ENCODE assay signal across 1 cellular context in the genomic region with DNA sequence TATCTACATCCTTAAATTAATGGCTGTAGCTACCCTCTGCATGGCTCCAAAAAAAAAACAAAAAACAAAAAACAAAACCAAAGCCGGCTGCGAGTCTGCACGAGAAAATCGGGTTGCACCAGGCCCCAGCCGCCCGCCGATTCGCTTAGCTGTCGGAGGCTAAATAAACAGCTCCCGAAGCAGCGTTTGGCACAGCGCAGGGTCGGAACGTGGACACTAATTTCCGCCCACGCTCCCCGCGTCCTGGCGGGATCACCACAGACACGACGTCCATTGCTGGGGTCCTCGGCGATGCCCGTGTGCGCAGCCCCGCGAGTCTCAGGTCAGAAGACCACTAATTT.
TF ChIP-seq lines count a peak whose summit lies in the region.

No MANE protein-coding gene starts in this region.

TF ChIP-seq in HepG2, 621 proteins besides CTCF, POLR2A, EP300 and RAD21 (continued from another document and continues in another):
- TF ChIP-seq ZNF749 (CRISPR knock-in tag; IDR thresholded peaks at IDR 0.05; ENCODE audit: borderline replicate concordance) = 0 out of 2 replicates have a peak, but pooled peaks have one; percentile 50
- no peak for TF ChIP-seq ATF7-NPFF (CRISPR knock-in tag; IDR thresholded peaks at IDR 0.05; ENCODE audit: low read depth)
- TF ChIP-seq KDM3A (CRISPR knock-in tag; IDR thresholded peaks at IDR 0.05; ENCODE audit: low read depth) = no peak
- 0 out of 2 replicates have a peak, but pooled peaks have one; percentile 26 for TF ChIP-seq ETV5 (CRISPR knock-in tag; IDR thresholded peaks at IDR 0.05; ENCODE audit: borderline replicate concordance)
- TF ChIP-seq, protein P1, sequence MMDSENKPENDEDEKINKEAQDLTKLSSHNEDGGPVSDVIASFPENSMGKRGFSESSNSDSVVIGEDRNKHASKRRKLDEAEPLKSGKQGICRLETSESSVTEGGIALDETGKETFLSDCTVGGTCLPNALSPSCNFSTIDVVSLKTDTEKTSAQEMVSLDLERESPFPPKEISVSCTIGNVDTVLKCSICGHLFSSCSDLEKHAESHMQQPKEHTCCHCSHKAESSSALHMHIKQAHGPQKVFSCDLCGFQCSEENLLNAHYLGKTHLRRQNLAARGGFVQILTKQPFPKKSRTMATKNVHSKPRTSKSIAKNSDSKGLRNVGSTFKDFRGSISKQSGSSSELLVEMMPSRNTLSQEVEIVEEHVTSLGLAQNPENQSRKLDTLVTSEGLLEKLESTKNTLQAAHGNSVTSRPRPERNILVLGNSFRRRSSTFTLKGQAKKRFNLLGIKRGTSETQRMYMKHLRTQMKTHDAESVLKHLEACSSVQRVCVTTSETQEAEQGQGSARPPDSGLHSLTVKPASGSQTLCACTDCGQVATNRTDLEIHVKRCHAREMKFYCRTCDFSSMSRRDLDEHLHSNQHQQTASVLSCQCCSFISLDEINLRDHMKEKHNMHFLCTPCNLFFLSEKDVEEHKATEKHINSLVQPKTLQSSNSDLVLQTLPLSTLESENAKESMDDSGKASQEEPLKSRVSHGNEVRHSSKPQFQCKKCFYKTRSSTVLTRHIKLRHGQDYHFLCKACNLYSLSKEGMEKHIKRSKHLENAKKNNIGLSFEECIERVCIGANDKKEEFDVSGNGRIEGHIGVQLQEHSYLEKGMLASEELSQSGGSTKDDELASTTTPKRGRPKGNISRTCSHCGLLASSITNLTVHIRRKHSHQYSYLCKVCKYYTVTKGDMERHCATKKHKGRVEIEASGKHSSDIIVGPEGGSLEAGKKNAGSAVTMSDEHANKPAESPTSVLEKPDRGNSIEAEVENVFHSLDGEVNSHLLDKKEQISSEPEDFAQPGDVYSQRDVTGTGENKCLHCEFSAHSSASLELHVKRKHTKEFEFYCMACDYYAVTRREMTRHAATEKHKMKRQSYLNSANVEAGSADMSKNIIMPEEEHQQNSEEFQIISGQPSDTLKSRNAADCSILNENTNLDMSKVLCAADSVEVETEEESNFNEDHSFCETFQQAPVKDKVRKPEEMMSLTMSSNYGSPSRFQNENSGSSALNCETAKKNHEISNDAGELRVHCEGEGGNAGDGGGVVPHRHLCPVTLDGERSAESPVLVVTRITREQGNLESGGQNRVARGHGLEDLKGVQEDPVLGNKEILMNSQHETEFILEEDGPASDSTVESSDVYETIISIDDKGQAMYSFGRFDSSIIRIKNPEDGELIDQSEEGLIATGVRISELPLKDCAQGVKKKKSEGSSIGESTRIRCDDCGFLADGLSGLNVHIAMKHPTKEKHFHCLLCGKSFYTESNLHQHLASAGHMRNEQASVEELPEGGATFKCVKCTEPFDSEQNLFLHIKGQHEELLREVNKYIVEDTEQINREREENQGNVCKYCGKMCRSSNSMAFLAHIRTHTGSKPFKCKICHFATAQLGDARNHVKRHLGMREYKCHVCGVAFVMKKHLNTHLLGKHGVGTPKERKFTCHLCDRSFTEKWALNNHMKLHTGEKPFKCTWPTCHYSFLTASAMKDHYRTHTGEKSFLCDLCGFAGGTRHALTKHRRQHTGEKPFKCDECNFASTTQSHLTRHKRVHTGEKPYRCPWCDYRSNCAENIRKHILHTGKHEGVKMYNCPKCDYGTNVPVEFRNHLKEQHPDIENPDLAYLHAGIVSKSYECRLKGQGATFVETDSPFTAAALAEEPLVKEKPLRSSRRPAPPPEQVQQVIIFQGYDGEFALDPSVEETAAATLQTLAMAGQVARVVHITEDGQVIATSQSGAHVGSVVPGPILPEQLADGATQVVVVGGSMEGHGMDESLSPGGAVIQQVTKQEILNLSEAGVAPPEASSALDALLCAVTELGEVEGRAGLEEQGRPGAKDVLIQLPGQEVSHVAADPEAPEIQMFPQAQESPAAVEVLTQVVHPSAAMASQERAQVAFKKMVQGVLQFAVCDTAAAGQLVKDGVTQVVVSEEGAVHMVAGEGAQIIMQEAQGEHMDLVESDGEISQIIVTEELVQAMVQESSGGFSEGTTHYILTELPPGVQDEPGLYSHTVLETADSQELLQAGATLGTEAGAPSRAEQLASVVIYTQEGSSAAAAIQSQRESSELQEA (CRISPR knock-in tag; IDR thresholded peaks at IDR 0.05; ENCODE audit: not compliant biosample characterization) = peak; percentile 27
- no peak for TF ChIP-seq JARID2 (CRISPR knock-in tag; IDR thresholded peaks at IDR 0.05; ENCODE audit: insufficient replicate concordance)
- peak; percentile 84 for TF ChIP-seq PHF8 (CRISPR knock-in tag; IDR thresholded peaks at IDR 0.05)
- TF ChIP-seq ZNF430 (CRISPR knock-in tag; IDR thresholded peaks at IDR 0.05) = no peak
- no peak for TF ChIP-seq FOXA1 (IDR thresholded peaks at IDR 0.05)
- peak; percentile 55; the same call in 1 of the 2 replicates for TF ChIP-seq FOXA1 (CRISPR knock-in tag; IDR thresholded peaks at IDR 0.05)
- TF ChIP-seq MEIS2 (CRISPR knock-in tag; IDR thresholded peaks at IDR 0.05) = no peak
- TF ChIP-seq, protein P2, sequence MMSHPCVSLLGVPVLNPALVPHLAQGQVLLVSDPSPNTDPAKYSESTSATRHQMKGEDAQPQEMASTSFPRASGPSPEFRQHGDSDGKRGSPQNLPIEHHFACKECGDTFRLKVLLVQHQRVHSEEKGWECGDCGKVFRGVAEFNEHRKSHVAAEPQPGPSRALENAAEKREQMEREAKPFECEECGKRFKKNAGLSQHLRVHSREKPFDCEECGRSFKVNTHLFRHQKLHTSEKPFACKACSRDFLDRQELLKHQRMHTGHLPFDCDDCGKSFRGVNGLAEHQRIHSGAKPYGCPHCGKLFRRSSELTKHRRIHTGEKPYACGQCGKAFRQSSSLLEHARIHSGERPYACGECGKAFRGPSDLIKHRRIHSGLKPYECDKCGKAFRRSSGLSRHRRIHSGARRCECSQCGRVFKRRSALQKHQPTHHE (CRISPR knock-in tag; IDR thresholded peaks at IDR 0.05; ENCODE audit: borderline replicate concordance) = peak; percentile 13; the same call in 1 of the 2 replicates
- TF ChIP-seq ZNF670 (CRISPR knock-in tag; IDR thresholded peaks at IDR 0.05; ENCODE audit: borderline replicate concordance) = peak; percentile 79; the same call in 1 of the 2 replicates
- TF ChIP-seq ZNF225 (CRISPR knock-in tag; IDR thresholded peaks at IDR 0.05) = no peak
- peak; percentile 88 for TF ChIP-seq ASH2L (IDR thresholded peaks at IDR 0.05; ENCODE audit: insufficient read length, low read depth, low read length)
- TF ChIP-seq SALL2 (CRISPR knock-in tag; IDR thresholded peaks at IDR 0.05) = 0 out of 2 replicates have a peak, but pooled peaks have one; percentile 6
- TF ChIP-seq MED13 (CRISPR knock-in tag; IDR thresholded peaks at IDR 0.05) = peak; percentile 17; the same call in 1 of the 2 replicates
- TF ChIP-seq, protein P3, sequence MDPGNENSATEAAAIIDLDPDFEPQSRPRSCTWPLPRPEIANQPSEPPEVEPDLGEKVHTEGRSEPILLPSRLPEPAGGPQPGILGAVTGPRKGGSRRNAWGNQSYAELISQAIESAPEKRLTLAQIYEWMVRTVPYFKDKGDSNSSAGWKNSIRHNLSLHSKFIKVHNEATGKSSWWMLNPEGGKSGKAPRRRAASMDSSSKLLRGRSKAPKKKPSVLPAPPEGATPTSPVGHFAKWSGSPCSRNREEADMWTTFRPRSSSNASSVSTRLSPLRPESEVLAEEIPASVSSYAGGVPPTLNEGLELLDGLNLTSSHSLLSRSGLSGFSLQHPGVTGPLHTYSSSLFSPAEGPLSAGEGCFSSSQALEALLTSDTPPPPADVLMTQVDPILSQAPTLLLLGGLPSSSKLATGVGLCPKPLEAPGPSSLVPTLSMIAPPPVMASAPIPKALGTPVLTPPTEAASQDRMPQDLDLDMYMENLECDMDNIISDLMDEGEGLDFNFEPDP (CRISPR knock-in tag; conservative IDR thresholded peaks at IDR 0.05) = no peak
- TF ChIP-seq ZFY (CRISPR knock-in tag; IDR thresholded peaks at IDR 0.05) = peak; percentile 73
- TF ChIP-seq KAT7 (CRISPR knock-in tag; IDR thresholded peaks at IDR 0.05; ENCODE audit: borderline replicate concordance) = 0 out of 2 replicates have a peak, but pooled peaks have one; percentile 50
- peak; percentile 54; the same call in 1 of the 2 replicates for TF ChIP-seq NFATC3 (CRISPR knock-in tag; IDR thresholded peaks at IDR 0.05)
- TF ChIP-seq ZNF616 (CRISPR knock-in tag; IDR thresholded peaks at IDR 0.05; ENCODE audit: low read depth) = 0 out of 2 replicates have a peak, but pooled peaks have one; percentile 63
- TF ChIP-seq, protein P4, sequence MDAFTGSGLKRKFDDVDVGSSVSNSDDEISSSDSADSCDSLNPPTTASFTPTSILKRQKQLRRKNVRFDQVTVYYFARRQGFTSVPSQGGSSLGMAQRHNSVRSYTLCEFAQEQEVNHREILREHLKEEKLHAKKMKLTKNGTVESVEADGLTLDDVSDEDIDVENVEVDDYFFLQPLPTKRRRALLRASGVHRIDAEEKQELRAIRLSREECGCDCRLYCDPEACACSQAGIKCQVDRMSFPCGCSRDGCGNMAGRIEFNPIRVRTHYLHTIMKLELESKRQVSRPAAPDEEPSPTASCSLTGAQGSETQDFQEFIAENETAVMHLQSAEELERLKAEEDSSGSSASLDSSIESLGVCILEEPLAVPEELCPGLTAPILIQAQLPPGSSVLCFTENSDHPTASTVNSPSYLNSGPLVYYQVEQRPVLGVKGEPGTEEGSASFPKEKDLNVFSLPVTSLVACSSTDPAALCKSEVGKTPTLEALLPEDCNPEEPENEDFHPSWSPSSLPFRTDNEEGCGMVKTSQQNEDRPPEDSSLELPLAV (CRISPR knock-in tag; conservative IDR thresholded peaks at IDR 0.05; ENCODE audit: low read depth) = 0 out of 2 replicates have a peak, but pooled peaks have one; percentile 21
- TF ChIP-seq, protein P5, sequence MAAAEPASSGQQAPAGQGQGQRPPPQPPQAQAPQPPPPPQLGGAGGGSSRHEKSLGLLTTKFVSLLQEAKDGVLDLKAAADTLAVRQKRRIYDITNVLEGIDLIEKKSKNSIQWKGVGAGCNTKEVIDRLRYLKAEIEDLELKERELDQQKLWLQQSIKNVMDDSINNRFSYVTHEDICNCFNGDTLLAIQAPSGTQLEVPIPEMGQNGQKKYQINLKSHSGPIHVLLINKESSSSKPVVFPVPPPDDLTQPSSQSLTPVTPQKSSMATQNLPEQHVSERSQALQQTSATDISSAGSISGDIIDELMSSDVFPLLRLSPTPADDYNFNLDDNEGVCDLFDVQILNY (CRISPR knock-in tag; conservative IDR thresholded peaks at IDR 0.05) = no peak
- TF ChIP-seq ZEB1 (IDR thresholded peaks at IDR 0.05; ENCODE audit: insufficient replicate concordance, low read depth) = peak; percentile 12
- no peak for TF ChIP-seq SMYD3 (CRISPR knock-in tag; IDR thresholded peaks at IDR 0.05)
- no peak for TF ChIP-seq YEATS2 (CRISPR knock-in tag; IDR thresholded peaks at IDR 0.05; ENCODE audit: borderline replicate concordance)
- TF ChIP-seq CCAR2 (optimal IDR thresholded peaks at IDR 0.05; ENCODE audit: low read depth, low read length) = no peak
- TF ChIP-seq ZBTB7B (CRISPR knock-in tag; IDR thresholded peaks at IDR 0.05) = no peak
- TF ChIP-seq NFRKB (IDR thresholded peaks at IDR 0.05) = no peak
- TF ChIP-seq, protein P6, sequence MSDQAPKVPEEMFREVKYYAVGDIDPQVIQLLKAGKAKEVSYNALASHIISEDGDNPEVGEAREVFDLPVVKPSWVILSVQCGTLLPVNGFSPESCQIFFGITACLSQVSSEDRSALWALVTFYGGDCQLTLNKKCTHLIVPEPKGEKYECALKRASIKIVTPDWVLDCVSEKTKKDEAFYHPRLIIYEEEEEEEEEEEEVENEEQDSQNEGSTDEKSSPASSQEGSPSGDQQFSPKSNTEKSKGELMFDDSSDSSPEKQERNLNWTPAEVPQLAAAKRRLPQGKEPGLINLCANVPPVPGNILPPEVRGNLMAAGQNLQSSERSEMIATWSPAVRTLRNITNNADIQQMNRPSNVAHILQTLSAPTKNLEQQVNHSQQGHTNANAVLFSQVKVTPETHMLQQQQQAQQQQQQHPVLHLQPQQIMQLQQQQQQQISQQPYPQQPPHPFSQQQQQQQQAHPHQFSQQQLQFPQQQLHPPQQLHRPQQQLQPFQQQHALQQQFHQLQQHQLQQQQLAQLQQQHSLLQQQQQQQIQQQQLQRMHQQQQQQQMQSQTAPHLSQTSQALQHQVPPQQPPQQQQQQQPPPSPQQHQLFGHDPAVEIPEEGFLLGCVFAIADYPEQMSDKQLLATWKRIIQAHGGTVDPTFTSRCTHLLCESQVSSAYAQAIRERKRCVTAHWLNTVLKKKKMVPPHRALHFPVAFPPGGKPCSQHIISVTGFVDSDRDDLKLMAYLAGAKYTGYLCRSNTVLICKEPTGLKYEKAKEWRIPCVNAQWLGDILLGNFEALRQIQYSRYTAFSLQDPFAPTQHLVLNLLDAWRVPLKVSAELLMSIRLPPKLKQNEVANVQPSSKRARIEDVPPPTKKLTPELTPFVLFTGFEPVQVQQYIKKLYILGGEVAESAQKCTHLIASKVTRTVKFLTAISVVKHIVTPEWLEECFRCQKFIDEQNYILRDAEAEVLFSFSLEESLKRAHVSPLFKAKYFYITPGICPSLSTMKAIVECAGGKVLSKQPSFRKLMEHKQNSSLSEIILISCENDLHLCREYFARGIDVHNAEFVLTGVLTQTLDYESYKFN (CRISPR knock-in tag; conservative IDR thresholded peaks at IDR 0.05) = no peak
- TF ChIP-seq, protein P7, sequence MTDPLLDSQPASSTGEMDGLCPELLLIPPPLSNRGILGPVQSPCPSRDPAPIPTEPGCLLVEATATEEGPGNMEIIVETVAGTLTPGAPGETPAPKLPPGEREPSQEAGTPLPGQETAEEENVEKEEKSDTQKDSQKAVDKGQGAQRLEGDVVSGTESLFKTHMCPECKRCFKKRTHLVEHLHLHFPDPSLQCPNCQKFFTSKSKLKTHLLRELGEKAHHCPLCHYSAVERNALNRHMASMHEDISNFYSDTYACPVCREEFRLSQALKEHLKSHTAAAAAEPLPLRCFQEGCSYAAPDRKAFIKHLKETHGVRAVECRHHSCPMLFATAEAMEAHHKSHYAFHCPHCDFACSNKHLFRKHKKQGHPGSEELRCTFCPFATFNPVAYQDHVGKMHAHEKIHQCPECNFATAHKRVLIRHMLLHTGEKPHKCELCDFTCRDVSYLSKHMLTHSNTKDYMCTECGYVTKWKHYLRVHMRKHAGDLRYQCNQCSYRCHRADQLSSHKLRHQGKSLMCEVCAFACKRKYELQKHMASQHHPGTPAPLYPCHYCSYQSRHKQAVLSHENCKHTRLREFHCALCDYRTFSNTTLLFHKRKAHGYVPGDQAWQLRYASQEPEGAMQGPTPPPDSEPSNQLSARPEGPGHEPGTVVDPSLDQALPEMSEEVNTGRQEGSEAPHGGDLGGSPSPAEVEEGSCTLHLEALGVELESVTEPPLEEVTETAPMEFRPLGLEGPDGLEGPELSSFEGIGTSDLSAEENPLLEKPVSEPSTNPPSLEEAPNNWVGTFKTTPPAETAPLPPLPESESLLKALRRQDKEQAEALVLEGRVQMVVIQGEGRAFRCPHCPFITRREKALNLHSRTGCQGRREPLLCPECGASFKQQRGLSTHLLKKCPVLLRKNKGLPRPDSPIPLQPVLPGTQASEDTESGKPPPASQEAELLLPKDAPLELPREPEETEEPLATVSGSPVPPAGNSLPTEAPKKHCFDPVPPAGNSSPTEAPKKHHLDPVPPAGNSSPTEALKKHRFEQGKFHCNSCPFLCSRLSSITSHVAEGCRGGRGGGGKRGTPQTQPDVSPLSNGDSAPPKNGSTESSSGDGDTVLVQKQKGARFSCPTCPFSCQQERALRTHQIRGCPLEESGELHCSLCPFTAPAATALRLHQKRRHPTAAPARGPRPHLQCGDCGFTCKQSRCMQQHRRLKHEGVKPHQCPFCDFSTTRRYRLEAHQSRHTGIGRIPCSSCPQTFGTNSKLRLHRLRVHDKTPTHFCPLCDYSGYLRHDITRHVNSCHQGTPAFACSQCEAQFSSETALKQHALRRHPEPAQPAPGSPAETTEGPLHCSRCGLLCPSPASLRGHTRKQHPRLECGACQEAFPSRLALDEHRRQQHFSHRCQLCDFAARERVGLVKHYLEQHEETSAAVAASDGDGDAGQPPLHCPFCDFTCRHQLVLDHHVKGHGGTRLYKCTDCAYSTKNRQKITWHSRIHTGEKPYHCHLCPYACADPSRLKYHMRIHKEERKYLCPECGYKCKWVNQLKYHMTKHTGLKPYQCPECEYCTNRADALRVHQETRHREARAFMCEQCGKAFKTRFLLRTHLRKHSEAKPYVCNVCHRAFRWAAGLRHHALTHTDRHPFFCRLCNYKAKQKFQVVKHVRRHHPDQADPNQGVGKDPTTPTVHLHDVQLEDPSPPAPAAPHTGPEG (CRISPR knock-in tag; IDR thresholded peaks at IDR 0.05) = no peak
